Comparison of ENCODE assay signal across 8 cellular contexts in genomic region chr18:46946656-46947282, GRCh38. TPM values are rescaled to one million over a fixed set of nuclear protein-coding genes. Genes with fewer than 3 reads are reported as not detected.
A peak's percentile ranks its signal among the peaks of the same experiment; 100 is the strongest.
DNase-seq lines count a peak whose midpoint lies in the region; ATAC-seq and TF ChIP-seq lines count a peak whose summit lies in the region.

No MANE protein-coding gene starts in this region.

- peak overlapping the region in 1 of 2 donors; percentile 22 for H3K27ac ChIP-seq in esophagus (ENCODE audit: low read depth in 2 of 2, low read length in 1 of 2)

- no peaks in the 10 kb centered on the region for H3K36me3 ChIP-seq in esophagus (ENCODE audit: control insufficient read depth in 2 of 2, insufficient read depth in 2 of 2, low read length in 1 of 2)
- no peaks in the 10 kb centered on the region for H3K36me3 ChIP-seq in mucosa of descending colon (ENCODE audit: low read depth)

- H3K4me1 ChIP-seq in esophagus (ENCODE audit: control insufficient read depth in 2 of 2, insufficient read depth in 2 of 2, low read length in 1 of 2): no peaks in the 10 kb centered on the region
- no peaks in the 10 kb centered on the region for H3K4me1 ChIP-seq in mucosa of descending colon (ENCODE audit: low read depth)

- H3K9me3 ChIP-seq in esophagus (ENCODE audit: control insufficient read depth in 2 of 2, insufficient read depth in 1 of 2, low read depth in 1 of 2, low read length in 1 of 2) (no peaks in the 10 kb centered on the region), mucosa of descending colon (no peaks in the 10 kb centered on the region)

- intact Hi-C loops in mucosa of descending colon (cut with DNase I, micrococcal nuclease): no loop called here

- DNase-seq in NCI-H345 (lab: John Stamatoyannopoulos, UW): peak; percentile 86
- DNase-seq in activated CD8-positive, alpha-beta memory T cell treated with anti-CD3 and anti-CD28 coated beads for 24 hours: peak; percentile 77
- peak; percentile 74 to 82 (median 81) for DNase-seq in mucosa of descending colon
- DNase-seq in stimulated activated CD8-positive, alpha-beta memory T cell treated with anti-CD3 and anti-CD28 coated beads, Interleukin-7, amount 100 ng/mL, for 24 hours (ENCODE audit: low read depth): peak; percentile 16
- DNase-seq in AML-193 (lab: John Stamatoyannopoulos, UW): no peak

- WGBS in esophagus, 2 donors: 9 to 10% methylated on average over 32 of the region's 32 CpGs

- ATAC-seq in GM18508 (IDR thresholded peaks at IDR 0.05; ENCODE audit: insufficient read depth, unreplicated experiment) (peak; percentile 87), HG02884 (IDR thresholded peaks at IDR 0.05; ENCODE audit: unreplicated experiment) (peak; percentile 98), mucosa of descending colon (peak; percentile 99)

- no peaks in the 10 kb centered on the region for H3K27me3 ChIP-seq in esophagus (ENCODE audit: control insufficient read depth in 1 of 2, insufficient read depth in 2 of 2, low read length in 2 of 2)

- TF ChIP-seq CTCF in mucosa of descending colon (IDR thresholded peaks at IDR 0.05): no peak

- H3K4me3 ChIP-seq in esophagus (ENCODE audit: low read depth in 1 of 2, low read length in 2 of 2) (peak overlapping the region; percentile 41 to 57), mucosa of descending colon (peak overlapping the region; percentile 15)

RNA-seq across cellular contexts. Expression of gene KATNAL2, which starts 29.4 kb away (rescaled TPM):
- polyA plus RNA-seq in esophagus: 1 to 10 TPM; 1.2 to 2.2 TPM
- total RNA-seq in mucosa of descending colon: 1 to 10 TPM; 3.1 to 7.0 (median 5.7) TPM

RNA-seq across cellular contexts. Expression of gene PIAS2, which starts 29.5 kb away (rescaled TPM):
- polyA plus RNA-seq in esophagus: 1 to 10 TPM; 2.3 to 3.8 TPM
- 10 to 100 TPM; 31.2 to 56.7 (median 33.5) TPM for total RNA-seq in mucosa of descending colon

Comparison
In these comparisons a context has a peak if more than half of its experiments do, and no peak if none do; other contexts are left out.
1. DNase-seq: peak in NCI-H345 (single experiment), activated CD8-positive, alpha-beta memory T cell treated with anti-CD3 and anti-CD28 coated beads for 24 hours (single experiment), mucosa of descending colon (3 of 3) and stimulated activated CD8-positive, alpha-beta memory T cell treated with anti-CD3 and anti-CD28 coated beads, Interleukin-7, amount 100 ng/mL, for 24 hours (single experiment); none in AML-193 (0 of 2).
2. Peak in every context shown above with its lines, with median percentiles within 50 percentile points of each other: ATAC-seq.